20 cellular contexts compared by ENCODE assay signal in the genomic region with DNA sequence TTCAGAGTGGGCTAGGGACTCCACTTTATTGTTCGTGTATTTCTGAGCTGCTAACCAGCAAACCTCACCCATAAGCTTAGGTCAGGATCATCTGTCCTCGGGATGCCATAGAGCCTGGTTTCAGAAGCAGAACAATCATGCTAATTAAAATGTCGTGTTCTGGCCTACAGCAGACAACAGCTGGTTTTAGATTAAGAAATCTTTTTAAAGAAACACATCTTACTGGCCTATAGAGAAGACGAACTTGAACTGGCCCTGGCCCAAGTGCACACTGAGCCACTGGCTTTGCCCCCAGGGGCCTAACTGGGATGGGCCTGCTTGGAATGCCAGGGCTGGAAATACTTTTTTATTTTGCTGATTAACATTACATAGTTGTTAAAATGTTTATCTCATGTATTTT.
DNase-seq lines count a peak whose midpoint lies in the region; ATAC-seq and TF ChIP-seq lines count a peak whose summit lies in the region.
"Had no signal": no experiment of that assay in that cellular context is flagged by ENCODE, and none has a peak within 500 bp of the region (broad histone marks: within the 10 kb centered on the region; RNA-seq: fewer than 3 reads in every experiment).

No MANE protein-coding gene starts in this region.

- TF ChIP-seq POLR2A in gastroesophageal sphincter (IDR thresholded peaks at IDR 0.05) = no peak

- DNase-seq in Right ventricle myocardium superior (peak; percentile 65), cardiac septum (ENCODE audit: low spot score) (no peak), mammary epithelial cell (no peak), DMS 273 treated with DMSO at 0.1 percent for 48 hours (lab: John Stamatoyannopoulos, UW) (no peak), inferior parietal cortex (ENCODE audit: extremely low spot score) (no peak), DMS153 treated with DMSO at 0.1 percent for 48 hours (lab: John Stamatoyannopoulos, UW; ENCODE audit: unreplicated experiment) (no peak)
- no peak for DNase-seq in activated T-helper 1 cell treated with anti-CD3 and anti-CD28 coated beads, Interleukin-12 subunit alpha, Interleukin-12 subunit beta, Interleukin-2, Interleukin-4 antibody, amounts not matched to agents 30 ng/mL and 10 ng/mL and 1 ng/mL, durations not matched to agents 14 hours and 24 hours and 36 hours (ENCODE audit: low spot score)
- DNase-seq: activated B cell treated with CpG ODN at 0.5 μM for 24 hours; central memory CD4-positive, alpha-beta T cell; esophagus squamous epithelium; hippocampal formation; NCI-H1092 treated with DMSO at 0.1 percent for 48 hours; NCI-H526; retina; SIG-M5; trophoblast cell had no signal

- H3K36me3 ChIP-seq in mammary epithelial cell (ENCODE audit: insufficient read depth, low read length) = peaks cover 1% of the 10 kb centered on the region
- H3K36me3 ChIP-seq in gastroesophageal sphincter = peaks cover 0 to 58% of the 10 kb centered on the region in 2 donors

- H3K4me1 ChIP-seq in mammary epithelial cell (ENCODE audit: insufficient read depth, low read length) (no peaks in the 10 kb centered on the region), gastroesophageal sphincter (peaks cover 0 to 22% (median 4%) of the 10 kb centered on the region in 3 donors)

- dilution Hi-C loops in mammary epithelial cell (cut with HindIII; ENCODE audit: low sequenced_read_pairs) = no loop called here

- H3K27me3 ChIP-seq in mammary epithelial cell (ENCODE audit: insufficient read depth, low read length) (no peaks in the 10 kb centered on the region), gastroesophageal sphincter (no peaks in the 10 kb centered on the region)
- H3K27me3 ChIP-seq: esophagus squamous epithelium had no signal

- no peak overlapping the region for H3K4me2 ChIP-seq in mammary epithelial cell (ENCODE audit: insufficient read depth, low read depth, low read length)

- in situ Hi-C loops in mammary epithelial cell (cut with MboI; ENCODE audit: low sequenced_read_pairs in 2 of 2) = no loop called here

- intact Hi-C loops in Right ventricle myocardium superior (cut with DNase I) = no loop called here
- intact Hi-C loops in cardiac septum (cut with DNase I) = no loop called here
- intact Hi-C loops in mammary epithelial cell (cut with micrococcal nuclease) = no loop called here
- intact Hi-C loops in activated T-helper 1 cell treated with anti-CD3 and anti-CD28 coated beads, Interleukin-12 subunit alpha, Interleukin-12 subunit beta, Interleukin-2, Interleukin-4 antibody, amounts not matched to agents 30 ng/mL and 10 ng/mL and 1 ng/mL, durations not matched to agents 14 hours and 24 hours and 36 hours (cut with micrococcal nuclease) = no loop called here

- peaks cover 15% of the 10 kb centered on the region for H3K36me3 Mint-ChIP-seq in activated T-helper 1 cell treated with anti-CD3 and anti-CD28 coated beads, Interleukin-12 subunit alpha, Interleukin-12 subunit beta, Interleukin-2, Interleukin-4 antibody, amounts not matched to agents 30 ng/mL and 10 ng/mL and 1 ng/mL, durations not matched to agents 14 hours and 24 hours and 36 hours (ENCODE audit: low read depth)

- peak; percentile 54 for ATAC-seq in Right ventricle myocardium superior (ENCODE audit: poor library complexity)
- ATAC-seq in gastroesophageal sphincter = peak; percentile 29

- no peaks in the 10 kb centered on the region for H4K20me1 ChIP-seq in mammary epithelial cell (ENCODE audit: insufficient read depth, low read length)

- CTCF ChIA-PET in mammary epithelial cell (lab: Charles Lee; ENCODE audit: low non-redundant PET) = no interaction called here

- H3K27me3 Mint-ChIP-seq in activated T-helper 1 cell treated with anti-CD3 and anti-CD28 coated beads, Interleukin-12 subunit alpha, Interleukin-12 subunit beta, Interleukin-2, Interleukin-4 antibody, amounts not matched to agents 30 ng/mL and 10 ng/mL and 1 ng/mL, durations not matched to agents 14 hours and 24 hours and 36 hours (ENCODE audit: insufficient read depth) = no peaks in the 10 kb centered on the region
- H3K27me3 Mint-ChIP-seq: activated B cell treated with CpG ODN at 0.5 μM for 24 hours; stimulated activated naive CD8-positive, alpha-beta T cell treated with anti-CD3 and anti-CD28 coated beads, Interleukin-15, Interleukin-2, amounts not matched to agents 100 ng/mL and 50 ng/mL, for 24 hours had no signal

- H3K9me3 ChIP-seq in mammary epithelial cell (replicated peaks; ENCODE audit: insufficient read depth, low read length) (no peaks in the 10 kb centered on the region), gastroesophageal sphincter (no peaks in the 10 kb centered on the region)
- H3K9me3 ChIP-seq: esophagus squamous epithelium, HAP-1 had no signal

- H3K27ac ChIP-seq in mammary epithelial cell (ENCODE audit: insufficient read depth, low read depth, low read length) (no peak overlapping the region), gastroesophageal sphincter (no peak overlapping the region)
- H3K27ac ChIP-seq: esophagus squamous epithelium, HL-60 had no signal

- TF ChIP-seq CTCF in mammary epithelial cell (conservative IDR thresholded peaks at IDR 0.05 in 1 of 2, IDR thresholded peaks at IDR 0.05 in 1 of 2; ENCODE audit: extremely low read depth in 1 of 2, insufficient read depth in 1 of 2, low read depth in 1 of 2, low read length in 2 of 2) = no peak
- TF ChIP-seq CTCF in gastroesophageal sphincter (IDR thresholded peaks at IDR 0.05) = no peak

- H3K9me3 Mint-ChIP-seq in activated T-helper 1 cell treated with anti-CD3 and anti-CD28 coated beads, Interleukin-12 subunit alpha, Interleukin-12 subunit beta, Interleukin-2, Interleukin-4 antibody, amounts not matched to agents 30 ng/mL and 10 ng/mL and 1 ng/mL, durations not matched to agents 14 hours and 24 hours and 36 hours = peaks cover 8% of the 10 kb centered on the region

- no peak overlapping the region for H3K4me3 Mint-ChIP-seq in activated T-helper 1 cell treated with anti-CD3 and anti-CD28 coated beads, Interleukin-12 subunit alpha, Interleukin-12 subunit beta, Interleukin-2, Interleukin-4 antibody, amounts not matched to agents 30 ng/mL and 10 ng/mL and 1 ng/mL, durations not matched to agents 14 hours and 24 hours and 36 hours
- H3K4me3 Mint-ChIP-seq: activated B cell treated with CpG ODN at 0.5 μM for 24 hours; stimulated activated naive CD8-positive, alpha-beta T cell treated with anti-CD3 and anti-CD28 coated beads, Interleukin-15, Interleukin-2, amounts not matched to agents 100 ng/mL and 50 ng/mL, for 24 hours had no signal

- BruUV-seq in mammary epithelial cell (replicated peaks; lab: Mats Ljungman, UMichigan) = TSS peak; percentile 1

- H2AFZ ChIP-seq in mammary epithelial cell (ENCODE audit: low read depth, low read length) = no peak overlapping the region

- H3K79me2 ChIP-seq in mammary epithelial cell (ENCODE audit: insufficient read depth, low read length) = no peaks in the 10 kb centered on the region

- H3K4me3 ChIP-seq in mammary epithelial cell (replicated peaks in 1 of 3; ENCODE audit: insufficient read depth in 1 of 3, low read depth in 2 of 3, low read length in 3 of 3) (no peak overlapping the region), gastroesophageal sphincter (no peak overlapping the region)
- H3K4me3 ChIP-seq: esophagus squamous epithelium, HAP-1 had no signal

- H3K9ac ChIP-seq in mammary epithelial cell (ENCODE audit: insufficient read depth, low read length) = no peak overlapping the region

- no peak overlapping the region for H3K27ac Mint-ChIP-seq in activated T-helper 1 cell treated with anti-CD3 and anti-CD28 coated beads, Interleukin-12 subunit alpha, Interleukin-12 subunit beta, Interleukin-2, Interleukin-4 antibody, amounts not matched to agents 30 ng/mL and 10 ng/mL and 1 ng/mL, durations not matched to agents 14 hours and 24 hours and 36 hours
- H3K27ac Mint-ChIP-seq: activated B cell treated with CpG ODN at 0.5 μM for 24 hours; stimulated activated naive CD8-positive, alpha-beta T cell treated with anti-CD3 and anti-CD28 coated beads, Interleukin-15, Interleukin-2, amounts not matched to agents 100 ng/mL and 50 ng/mL, for 24 hours had no signal

- no peaks in the 10 kb centered on the region for H3K4me1 Mint-ChIP-seq in activated T-helper 1 cell treated with anti-CD3 and anti-CD28 coated beads, Interleukin-12 subunit alpha, Interleukin-12 subunit beta, Interleukin-2, Interleukin-4 antibody, amounts not matched to agents 30 ng/mL and 10 ng/mL and 1 ng/mL, durations not matched to agents 14 hours and 24 hours and 36 hours (ENCODE audit: low read depth)
- H3K4me1 Mint-ChIP-seq: activated B cell treated with CpG ODN at 0.5 μM for 24 hours had no signal

- WGBS in mammary epithelial cell (ENCODE audit: low coverage, missing lambda C conversion rate) = 50% methylated on average over 4 of the region's 4 CpGs
- WGBS in gastroesophageal sphincter (ENCODE audit: low coverage in 1 of 2), 2 donors = 51 to 52% methylated on average over 3 to 4 of the region's 4 CpGs

- TF ChIP-seq EP300 in gastroesophageal sphincter (IDR thresholded peaks at IDR 0.05) = no peak
